Comparison of ENCODE assay signal across 9 cellular contexts in genomic region chr17:76261421-76262215, GRCh38. TPM values are rescaled to one million over a fixed set of nuclear protein-coding genes. Genes with fewer than 3 reads are reported as not detected.
A peak's percentile ranks its signal among the peaks of the same experiment; 100 is the strongest.
DNase-seq lines count a peak whose midpoint lies in the region; ATAC-seq and TF ChIP-seq lines count a peak whose summit lies in the region.
"Had no signal": no experiment of that assay in that cellular context is flagged by ENCODE, and none has a peak within 500 bp of the region (broad histone marks: within the 10 kb centered on the region; RNA-seq: fewer than 3 reads in every experiment).

No MANE protein-coding gene starts in this region.

- H3K27ac ChIP-seq in hepatocyte (peak overlapping the region; percentile 93), adrenal gland (no peak overlapping the region)

- peaks cover 16% of the 10 kb centered on the region for H3K36me3 Mint-ChIP-seq in activated CD4-positive, alpha-beta T cell treated with anti-CD3 and anti-CD28 coated beads, Interleukin-2, amount 10 ng/mL, durations not matched to agents 7 days and 5 days (ENCODE audit: low read depth)
- H3K36me3 Mint-ChIP-seq in T-cell = peaks cover under 1% of the 10 kb centered on the region
- H3K36me3 Mint-ChIP-seq in stimulated activated memory B cell treated with anti-CD40 and anti-IgM and Interleukin-4, amounts not matched to agents 10 μg/mL and 1 μg/mL and 100 μg/mL, for 72 hours = no peaks in the 10 kb centered on the region

- intact Hi-C loops in adrenal gland (cut with DNase I) = no loop called here

- no peaks in the 10 kb centered on the region for H3K27me3 Mint-ChIP-seq in activated CD4-positive, alpha-beta T cell treated with anti-CD3 and anti-CD28 coated beads, Interleukin-2, amount 10 ng/mL, durations not matched to agents 7 days and 5 days
- no peaks in the 10 kb centered on the region for H3K27me3 Mint-ChIP-seq in T-cell
- H3K27me3 Mint-ChIP-seq in stimulated activated memory B cell treated with anti-CD40 and anti-IgM and Interleukin-4, amounts not matched to agents 10 μg/mL and 1 μg/mL and 100 μg/mL, for 72 hours = no peaks in the 10 kb centered on the region

- peaks cover 53% of the 10 kb centered on the region for H3K4me1 Mint-ChIP-seq in activated CD4-positive, alpha-beta T cell treated with anti-CD3 and anti-CD28 coated beads, Interleukin-2, amount 10 ng/mL, durations not matched to agents 7 days and 5 days
- H3K4me1 Mint-ChIP-seq in T-cell = peaks cover 41 to 47% (median 43%) of the 10 kb centered on the region in 3 donors
- H3K4me1 Mint-ChIP-seq in stimulated activated memory B cell treated with anti-CD40 and anti-IgM and Interleukin-4, amounts not matched to agents 10 μg/mL and 1 μg/mL and 100 μg/mL, for 72 hours = peaks cover 48% of the 10 kb centered on the region

- WGBS in hepatocyte (ENCODE audit: low lambda C conversion rate, missing lambda C conversion rate) = 87% methylated on average over 23 of the region's 23 CpGs
- WGBS in adrenal gland, 4 donors = 79 to 88% (median 84%) methylated on average over 22 to 23 of the region's 23 CpGs

- POLR2A ChIA-PET in activated CD4-positive, alpha-beta T cell treated with anti-CD3 and anti-CD28 coated beads, Interleukin-2, amount 10 ng/mL, durations not matched to agents 7 days and 5 days (lab: Charles Lee) = interaction anchor here (0.7 to 1.2 kb wide), 3 partner anchors 10 to 69 kb away, joined by 3 read pairs; no protein-coding TSS in a partner anchor
- POLR2A ChIA-PET in T-cell (lab: Charles Lee) = no interaction called here

- peaks cover 3% of the 10 kb centered on the region for H3K9me3 Mint-ChIP-seq in activated CD4-positive, alpha-beta T cell treated with anti-CD3 and anti-CD28 coated beads, Interleukin-2, amount 10 ng/mL, durations not matched to agents 7 days and 5 days
- H3K9me3 Mint-ChIP-seq in T-cell = peaks cover 2 to 3% (median 3%) of the 10 kb centered on the region in 3 donors
- H3K9me3 Mint-ChIP-seq in stimulated activated memory B cell treated with anti-CD40 and anti-IgM and Interleukin-4, amounts not matched to agents 10 μg/mL and 1 μg/mL and 100 μg/mL, for 72 hours = no peaks in the 10 kb centered on the region

- H3K79me2 ChIP-seq in hepatocyte = peaks cover 10% of the 10 kb centered on the region

- H3K4me1 ChIP-seq in hepatocyte (ENCODE audit: insufficient read depth) (peaks cover 25% of the 10 kb centered on the region), adrenal gland (replicated peaks in 1 of 2) (peaks cover 12 to 19% of the 10 kb centered on the region in 2 donors)

- CTCF ChIA-PET in activated CD4-positive, alpha-beta T cell treated with anti-CD3 and anti-CD28 coated beads, Interleukin-2, amount 10 ng/mL, durations not matched to agents 7 days and 5 days (lab: Charles Lee) = interaction anchor here (0.6 to 5.7 kb wide), 7 partner anchors 9 to 219 kb away, joined by 3 to 40 read pairs (median 5); no protein-coding TSS in a partner anchor
- CTCF ChIA-PET in T-cell (lab: Charles Lee) = interaction anchor here in 1 of 2 donors (0.5 to 1.9 kb wide), 2 partner anchors 82 to 146 kb away, joined by 3 to 5 read pairs; no protein-coding TSS in a partner anchor

- H3K4me3 Mint-ChIP-seq in activated CD4-positive, alpha-beta T cell treated with anti-CD3 and anti-CD28 coated beads, Interleukin-2, amount 10 ng/mL, durations not matched to agents 7 days and 5 days = peak overlapping the region; percentile 53
- peak overlapping the region in 1 of 3 donors; percentile 76 for H3K4me3 Mint-ChIP-seq in T-cell
- H3K4me3 Mint-ChIP-seq in stimulated activated memory B cell treated with anti-CD40 and anti-IgM and Interleukin-4, amounts not matched to agents 10 μg/mL and 1 μg/mL and 100 μg/mL, for 72 hours = peak overlapping the region; percentile 67

- TF ChIP-seq CTCF in hepatocyte (IDR thresholded peaks at IDR 0.05; ENCODE audit: poor library complexity) (no peak), adrenal gland (IDR thresholded peaks at IDR 0.05) (no peak)

- peak overlapping the region; percentile 89 for H3K27ac Mint-ChIP-seq in activated CD4-positive, alpha-beta T cell treated with anti-CD3 and anti-CD28 coated beads, Interleukin-2, amount 10 ng/mL, durations not matched to agents 7 days and 5 days
- peak overlapping the region; percentile 94 for H3K27ac Mint-ChIP-seq in T-cell
- peak overlapping the region; percentile 80 for H3K27ac Mint-ChIP-seq in stimulated activated memory B cell treated with anti-CD40 and anti-IgM and Interleukin-4, amounts not matched to agents 10 μg/mL and 1 μg/mL and 100 μg/mL, for 72 hours

- H4K20me1 ChIP-seq in hepatocyte (ENCODE audit: insufficient read depth, poor library complexity, severe bottlenecking) = no peaks in the 10 kb centered on the region

- H3K9me2 ChIP-seq in hepatocyte (replicated peaks; ENCODE audit: insufficient read depth) = no peaks in the 10 kb centered on the region

- DNase-seq in activated CD4-positive, alpha-beta T cell treated with anti-CD3 and anti-CD28 coated beads, Interleukin-2, amount 10 ng/mL, durations not matched to agents 7 days and 5 days = peak; percentile 46
- DNase-seq in activated CD4-positive, alpha-beta T cell treated with anti-CD3 and anti-CD28 coated beads, Interleukin-2, amount 50 U/mL, for 4 hours = no peak
- DNase-seq in T-cell (no peak), hepatocyte (ENCODE audit: low spot score) (no peak), DMS114 treated with DMSO at 0.1 percent for 48 hours (lab: John Stamatoyannopoulos, UW; ENCODE audit: unreplicated experiment) (no peak), adrenal gland (no peak)
- no peak for DNase-seq in NK-92 treated with Interleukin-12 subunit alpha and Interleukin-12 subunit beta, amount 100 ng/mL, for 24 hours (lab: John Stamatoyannopoulos, UW)
- DNase-seq: aorta had no signal

- H3K36me3 ChIP-seq in hepatocyte (replicated peaks; ENCODE audit: insufficient read depth, low read depth) (no peaks in the 10 kb centered on the region), adrenal gland (replicated peaks in 1 of 2) (no peaks in the 10 kb centered on the region)

- ATAC-seq in T-cell (replicated peaks in 1 of 4) = no peak
- ATAC-seq in stimulated activated memory B cell treated with anti-CD40 and anti-IgM and Interleukin-4, amounts not matched to agents 10 μg/mL and 1 μg/mL and 100 μg/mL, for 72 hours = no peak

- H3K4me3 ChIP-seq in hepatocyte = no peak overlapping the region
- H3K4me3 ChIP-seq in adrenal gland = no peak overlapping the region

- H2AFZ ChIP-seq in hepatocyte = no peak overlapping the region

- H3K27me3 ChIP-seq in hepatocyte (no peaks in the 10 kb centered on the region), adrenal gland (no peaks in the 10 kb centered on the region)

- no peak for TF ChIP-seq POLR2A in adrenal gland (IDR thresholded peaks at IDR 0.05)

- peak overlapping the region; percentile 62 for H3K4me2 ChIP-seq in hepatocyte

- H3K9me3 ChIP-seq in hepatocyte (ENCODE audit: low read depth) (no peaks in the 10 kb centered on the region), adrenal gland (replicated peaks in 1 of 3) (no peaks in the 10 kb centered on the region)

RNA-seq across cellular contexts. Expression of gene UBALD2, which starts 3.5 kb away (rescaled TPM):
- total RNA-seq in activated CD4-positive, alpha-beta T cell treated with anti-CD3 and anti-CD28 coated beads, Interleukin-2, amount 10 ng/mL, durations not matched to agents 7 days and 5 days = 100 to 1,000 TPM; 319 to 399 TPM
- total RNA-seq in T-cell = 100 to 1,000 TPM; 163 to 277 (median 177) TPM
- 10.2 and 10.8 TPM in 2 replicates for total RNA-seq in hepatocyte
- polyA plus RNA-seq in hepatocyte = 13.1 and 16.4 TPM in 2 replicates
- total RNA-seq in adrenal gland = 10 to 100 TPM in 6 of 8 donors, 1 to 10 TPM in 2; 5.4 to 71.2 (median 19.4) TPM
- polyA plus RNA-seq in adrenal gland = 10 to 100 TPM in 2 of 3 donors, 1 to 10 TPM in 1; 5.2 to 18.2 (median 15.6) TPM

RNA-seq across cellular contexts. Expression of gene RNF157, which starts 21.3 kb away (rescaled TPM):
- total RNA-seq in activated CD4-positive, alpha-beta T cell treated with anti-CD3 and anti-CD28 coated beads, Interleukin-2, amount 10 ng/mL, durations not matched to agents 7 days and 5 days = 100 to 1,000 TPM; 121 to 129 TPM
- total RNA-seq in T-cell (10 to 100 TPM; 50.7 to 66.5 (median 61.9) TPM), hepatocyte (8.6 and 8.9 TPM in 2 replicates), adrenal gland (1 to 10 TPM; 2.6 to 6.1 (median 4.7) TPM)
- polyA plus RNA-seq in hepatocyte (4.8 and 5.0 TPM in 2 replicates), adrenal gland (1 to 10 TPM; 3.0 to 4.7 (median 4.1) TPM)

RNA-seq across cellular contexts. Expression of gene QRICH2, which starts 46.5 kb away (rescaled TPM):
- 1 to 10 TPM; 3.6 to 3.7 TPM for total RNA-seq in activated CD4-positive, alpha-beta T cell treated with anti-CD3 and anti-CD28 coated beads, Interleukin-2, amount 10 ng/mL, durations not matched to agents 7 days and 5 days
- total RNA-seq in T-cell (1 to 10 TPM; 3.0 to 4.3 (median 3.4) TPM), hepatocyte (2.8 and 3.6 TPM in 2 replicates), adrenal gland (1 to 10 TPM in 5 of 8 donors, under 1 TPM in 3; 0.12 to 3.3 (median 1.2) TPM)
- polyA plus RNA-seq in hepatocyte (2.3 and 2.9 TPM in 2 replicates), adrenal gland (10 to 100 TPM in 1 of 3 donors, 1 to 10 TPM in 1, under 1 TPM in 1; 0.09 to 14.2 (median 4.8) TPM)
